Comparison of ENCODE assay signal across 8 cellular contexts in the genomic region with DNA sequence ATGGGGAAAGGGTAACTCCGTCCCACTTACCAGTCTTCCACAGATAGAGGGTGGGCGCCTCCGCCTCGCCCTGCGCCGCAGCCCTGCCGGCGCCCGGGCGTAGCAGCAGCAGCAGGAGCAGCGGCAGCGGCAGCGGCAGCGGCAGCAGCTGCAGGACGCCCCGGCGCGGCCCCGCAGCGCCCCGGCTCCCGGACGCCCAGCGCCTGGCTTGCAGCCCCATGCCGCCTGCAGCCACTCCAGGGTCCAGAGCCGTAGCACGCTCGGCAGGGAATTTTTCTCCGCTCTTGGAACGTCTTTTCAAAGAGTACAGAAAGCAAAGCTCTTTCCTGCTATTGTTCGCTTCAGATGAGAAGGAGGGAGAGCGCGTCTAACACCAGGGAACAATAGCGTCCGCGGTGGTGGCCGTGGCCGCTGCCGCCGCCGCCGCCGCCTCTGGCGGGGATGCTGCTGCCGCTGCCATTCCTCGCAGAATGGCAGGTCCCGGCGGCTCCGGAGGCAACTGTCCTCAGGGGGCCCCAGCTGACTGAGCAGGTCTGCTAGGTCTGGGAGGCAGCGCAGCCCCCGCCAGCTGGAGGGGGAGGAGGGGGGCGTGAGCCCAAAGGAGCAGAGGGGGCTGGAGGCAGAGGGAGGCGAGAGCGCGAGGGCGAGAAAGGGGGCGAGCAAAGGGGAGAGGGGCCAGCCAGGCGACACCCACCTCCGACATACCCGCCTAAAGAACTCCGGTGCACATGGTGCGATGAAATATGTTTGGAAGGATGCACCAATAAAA. TPM values are rescaled to one million over a fixed set of nuclear protein-coding genes. Genes with fewer than 3 reads are reported as not detected.
DNase-seq lines count a peak whose midpoint lies in the region; ATAC-seq and TF ChIP-seq lines count a peak whose summit lies in the region.

Gene THSD7A, minus strand, starts transcription at position 472 of the 769 bp plus-strand sequence. Its CDS starts 252 bp downstream, at position 220.

- no peak for TF ChIP-seq CTCF in gastrocnemius medialis (IDR thresholded peaks at IDR 0.05 in 4 of 5, conservative IDR thresholded peaks at IDR 0.05 in 1 of 5)

- ATAC-seq in HG03175 (IDR thresholded peaks at IDR 0.05; ENCODE audit: unreplicated experiment) = peak; percentile 51
- ATAC-seq in gastrocnemius medialis = peak; percentile 51 to 52

- in situ Hi-C loops in T47D (cut with HindIII; ENCODE audit: low pct_unique_long_range_greater_than_20kb, low sequenced_read_pairs) (no loop called here), gastrocnemius medialis (cut with MboI; ENCODE audit: low sequenced_read_pairs in 4 of 4) (no loop called here)

- intact Hi-C loops in gastrocnemius medialis (cut with DNase I; ENCODE audit: low total_unique reads) = no loop called here

- H3K4me3 ChIP-seq in iPS-20b (ENCODE audit: low read length) = peak within 1 kb of the TSS; percentile 82
- peak within 1 kb of the TSS; percentile 48 to 59 (median 57) for H3K4me3 ChIP-seq in gastrocnemius medialis

- peaks cover 3% of the 10 kb centered on the region; the same call in 1 of the 2 replicates for H3K4me1 ChIP-seq in iPS-20b (ENCODE audit: insufficient read depth, low read length)
- H3K4me1 ChIP-seq in gastrocnemius medialis = peaks cover 0 to 16% of the 10 kb centered on the region in 2 donors

- no peaks in the 10 kb centered on the region for H3K9me3 ChIP-seq in iPS-20b (ENCODE audit: insufficient read depth, low read depth, low read length)
- H3K9me3 ChIP-seq in gastrocnemius medialis = no peaks in the 10 kb centered on the region

- DNase-seq in activated CD4-positive, alpha-beta T cell treated with anti-CD3 and anti-CD28 coated beads, Interleukin-2, amount 50 U/mL, for 48 hours = peak; percentile 4 to 10
- no peak for DNase-seq in activated CD4-positive, alpha-beta T cell treated with anti-CD3 and anti-CD28 coated beads, Interleukin-2, amount 50 U/mL, for 1 hour
- DNase-seq in NCI-H748 treated with DMSO at 0.1 percent for 48 hours (lab: John Stamatoyannopoulos, UW) (peak; percentile 65), T47D (ENCODE audit: low read depth in 1 of 2, low spot score in 1 of 2) (peak; percentile 50 to 57), gastrocnemius medialis (peak in 1 of 2 donors; percentile 2), activated gamma-delta T cell (lab: John Stamatoyannopoulos, UW) (no peak)

- H3K36me3 ChIP-seq in iPS-20b (ENCODE audit: insufficient read depth, low read depth, low read length) (no peaks in the 10 kb centered on the region), gastrocnemius medialis (no peaks in the 10 kb centered on the region)

- peak within 1 kb of the TSS; percentile 60; the same call in 1 of the 2 replicates for H3K9ac ChIP-seq in iPS-20b (ENCODE audit: low read depth, low read length)

- TF ChIP-seq POLR2A in gastrocnemius medialis (IDR thresholded peaks at IDR 0.05) = no peak

- H3K27me3 ChIP-seq in iPS-20b (ENCODE audit: insufficient read depth, low read length) = peaks cover 19% of the 10 kb centered on the region; the same call in 1 of the 2 replicates
- no peaks in the 10 kb centered on the region for H3K27me3 ChIP-seq in gastrocnemius medialis

- H3K27ac ChIP-seq in iPS-20b (ENCODE audit: low read length) (no peak within 1 kb of the TSS), gastrocnemius medialis (peak within 1 kb of the TSS in 3 of 4 donors; percentile 29 to 47 (median 37))

RNA-seq across cellular contexts. Expression of gene THSD7A, which starts in this region (rescaled TPM):
- under 1 TPM; 0.36 to 0.78 (median 0.66) TPM for total RNA-seq in gastrocnemius medialis

Comparison
In these comparisons a context has a peak if more than half of its experiments do, and no peak if none do; other contexts are left out.
1. DNase-seq: peak in activated CD4-positive, alpha-beta T cell treated with anti-CD3 and anti-CD28 coated beads, Interleukin-2, amount 50 U/mL, for 48 hours (2 of 2), NCI-H748 treated with DMSO at 0.1 percent for 48 hours (single experiment) and T47D (2 of 2); none in activated CD4-positive, alpha-beta T cell treated with anti-CD3 and anti-CD28 coated beads, Interleukin-2, amount 50 U/mL, for 1 hour (single experiment) and activated gamma-delta T cell (single experiment).
2. Peak in ATAC-seq, H3K4me3 ChIP-seq and H3K27ac ChIP-seq in gastrocnemius medialis; RNA of the gene not detected or under 1 TPM.